13 cellular contexts compared by ENCODE assay signal in genomic region chr17:82583720-82584234, GRCh38.
DNase-seq lines count a peak whose midpoint lies in the region; ATAC-seq and TF ChIP-seq lines count a peak whose summit lies in the region.
"Had no signal": no experiment of that assay in that cellular context is flagged by ENCODE, and none has a peak within 500 bp of the region (broad histone marks: within the 10 kb centered on the region; RNA-seq: fewer than 3 reads in every experiment).

No MANE protein-coding gene starts in this region.

- no peak for TF ChIP-seq CTCF in GM23338 (conservative IDR thresholded peaks at IDR 0.05; ENCODE audit: low read depth in 2 of 2)
- TF ChIP-seq CTCF in lung (IDR thresholded peaks at IDR 0.05; ENCODE audit: control extremely low read depth, extremely low read depth), result no peak

- no peak overlapping the region for H2AFZ ChIP-seq in GM23338

- ATAC-seq in GM23338 (peak; percentile 51), lung (ENCODE audit: insufficient read depth, low FRiP score) (peak; percentile 74), GM21360 (IDR thresholded peaks at IDR 0.05; ENCODE audit: unreplicated experiment) (no peak)

- H3K4me3 ChIP-seq in BLaER1 treated with 17β-estradiol and CSF1 and Interleukin-3, amounts not matched to agents 10 nM and 100 nM, result no peak overlapping the region
- H3K4me3 ChIP-seq in GM23338 (no peak overlapping the region), lung (no peak overlapping the region)
- H3K4me3 ChIP-seq: colonic mucosa had no signal

- peaks cover 4% of the 10 kb centered on the region for H3K27me3 Mint-ChIP-seq in GM23338 (ENCODE audit: insufficient read depth, low read depth, poor library complexity)
- H3K27me3 Mint-ChIP-seq: activated naive CD4-positive, alpha-beta T cell treated with anti-CD3 and anti-CD28 coated beads, Interleukin-2, amount 50 U/mL, for 24 hours had no signal

- peaks cover 4 to 55% (median 32%) of the 10 kb centered on the region in 11 experiments; a peak in 15 of 22 replicates for H4K20me1 ChIP-seq in BLaER1 treated with 17β-estradiol and CSF1 and Interleukin-3, amounts not matched to agents 10 nM and 100 nM
- H4K20me1 ChIP-seq in GM23338 (replicated peaks; ENCODE audit: insufficient read depth), result peaks cover 19% of the 10 kb centered on the region

- H3K79me2 ChIP-seq in GM23338 (replicated peaks; ENCODE audit: insufficient read depth), result peaks cover 13% of the 10 kb centered on the region

- peak overlapping the region in 4 of 11 experiments; percentile 3 to 68 (median 39); a peak in 6 of 22 replicates for H3K27ac ChIP-seq in BLaER1 treated with 17β-estradiol and CSF1 and Interleukin-3, amounts not matched to agents 10 nM and 100 nM
- H3K27ac ChIP-seq in GM23338 (ENCODE audit: low read depth) (no peak overlapping the region), lung (ENCODE audit: low read depth in 1 of 2, low read length in 1 of 2) (peak overlapping the region in 1 of 2 donors; percentile 85)
- H3K27ac ChIP-seq: C4-2B, colonic mucosa had no signal

- DNase-seq in GM23338 (ENCODE audit: low spot score) (no peak), lung (ENCODE audit: low spot score) (peak; percentile 78), HPDE6-E6E7 (ENCODE audit: extremely low spot score) (no peak), glomerular visceral epithelial cell (ENCODE audit: extremely low spot score) (no peak), iPS-NIHi7 (ENCODE audit: extremely low spot score) (no peak)
- peak; percentile 55 for DNase-seq in activated T-helper 9 cell treated with anti-CD3 and anti-CD28 coated beads, Interleukin-2, amount 50 U/mL, for 16 hours (ENCODE audit: low read depth)
- DNase-seq: colonic mucosa, NCI-H2029, SHP77 had no signal

- H3K4me1 Mint-ChIP-seq in GM23338, result no peaks in the 10 kb centered on the region; the same call in 2 of the 3 replicates

- peak overlapping the region in 6 of 11 experiments; percentile 5 to 20 (median 14); a peak in 3 of 22 replicates for H3K4me2 ChIP-seq in BLaER1 treated with 17β-estradiol and CSF1 and Interleukin-3, amounts not matched to agents 10 nM and 100 nM
- H3K4me2 ChIP-seq in GM23338, result no peak overlapping the region

- H3K36me3 ChIP-seq in BLaER1 treated with 17β-estradiol and CSF1 and Interleukin-3, amounts not matched to agents 10 nM and 100 nM, result peaks cover 59 to 82% (median 70%) of the 10 kb centered on the region in 11 experiments
- H3K36me3 ChIP-seq in GM23338 (ENCODE audit: insufficient read depth), result peaks cover 18% of the 10 kb centered on the region
- H3K36me3 ChIP-seq in lung (ENCODE audit: control insufficient read depth in 2 of 2, insufficient read depth in 2 of 2, low read length in 2 of 2), result peaks cover 8 to 34% of the 10 kb centered on the region in 2 donors
- H3K36me3 ChIP-seq: colonic mucosa had no signal

- no peaks in the 10 kb centered on the region for H3K9me2 ChIP-seq in GM23338 (ENCODE audit: insufficient read depth)

- H3F3A ChIP-seq in GM23338 (replicated peaks; ENCODE audit: low read depth), result peaks cover 15% of the 10 kb centered on the region; the same call in 1 of the 2 replicates

- no peaks in the 10 kb centered on the region for H3K9me3 ChIP-seq in BLaER1 treated with 17β-estradiol and CSF1 and Interleukin-3, amounts not matched to agents 10 nM and 100 nM (replicated peaks in 1 of 11)
- no peaks in the 10 kb centered on the region for H3K9me3 ChIP-seq in lung (ENCODE audit: control insufficient read depth in 2 of 2, insufficient read depth in 1 of 2, low read length in 1 of 2)
- H3K9me3 ChIP-seq: colonic mucosa had no signal

- no peak overlapping the region for H3K27ac Mint-ChIP-seq in GM23338
- H3K27ac Mint-ChIP-seq: activated naive CD4-positive, alpha-beta T cell treated with anti-CD3 and anti-CD28 coated beads, Interleukin-2, amount 50 U/mL, for 24 hours had no signal

- peaks cover 68% of the 10 kb centered on the region for H3K36me3 Mint-ChIP-seq in GM23338 (ENCODE audit: low read depth)

- 72 to 84% methylated on average over 28 of the region's 28 CpGs for WGBS in lung, 2 donors

- peak overlapping the region in 2 of 11 experiments; percentile 14 to 18; a peak in 2 of 22 replicates for H3K9ac ChIP-seq in BLaER1 treated with 17β-estradiol and CSF1 and Interleukin-3, amounts not matched to agents 10 nM and 100 nM

- H3K27me3 ChIP-seq in BLaER1 treated with 17β-estradiol and CSF1 and Interleukin-3, amounts not matched to agents 10 nM and 100 nM, result no peaks in the 10 kb centered on the region
- H3K27me3 ChIP-seq in GM23338 (ENCODE audit: insufficient read depth) (no peaks in the 10 kb centered on the region), lung (ENCODE audit: control insufficient read depth, insufficient read depth) (no peaks in the 10 kb centered on the region)
- H3K27me3 ChIP-seq: colonic mucosa had no signal

- H3K9me3 Mint-ChIP-seq in GM23338, result peaks cover 3% of the 10 kb centered on the region; the same call in 1 of the 3 replicates
- H3K9me3 Mint-ChIP-seq: activated naive CD4-positive, alpha-beta T cell treated with anti-CD3 and anti-CD28 coated beads, Interleukin-2, amount 50 U/mL, for 24 hours had no signal

- no peak overlapping the region for H3K4me3 Mint-ChIP-seq in GM23338
- H3K4me3 Mint-ChIP-seq: activated naive CD4-positive, alpha-beta T cell treated with anti-CD3 and anti-CD28 coated beads, Interleukin-2, amount 50 U/mL, for 24 hours had no signal

- peaks cover 41 to 72% (median 59%) of the 10 kb centered on the region in 10 experiments for H3K4me1 ChIP-seq in BLaER1 treated with 17β-estradiol and CSF1 and Interleukin-3, amounts not matched to agents 10 nM and 100 nM
- H3K4me1 ChIP-seq in GM23338 (ENCODE audit: insufficient read depth), result no peaks in the 10 kb centered on the region
- peaks cover 0 to 2% of the 10 kb centered on the region in 2 donors for H3K4me1 ChIP-seq in lung (ENCODE audit: control insufficient read depth in 2 of 2, insufficient read depth in 2 of 2, low read length in 2 of 2)
- H3K4me1 ChIP-seq: colonic mucosa had no signal

TF ChIP-seq in GM23338, 12 proteins besides CTCF, POLR2A, EP300 and RAD21 (continues in another document):
- TF ChIP-seq POLR2AphosphoS5 (IDR thresholded peaks at IDR 0.05; ENCODE audit: low read depth) (no peak), JUNB (IDR thresholded peaks at IDR 0.05; ENCODE audit: unreplicated experiment) (no peak), ETS1 (IDR thresholded peaks at IDR 0.05) (no peak), ZNF331 (CRISPR knock-in tag; IDR thresholded peaks at IDR 0.05; ENCODE audit: low read depth) (no peak), EZH2 (IDR thresholded peaks at IDR 0.05; ENCODE audit: low read depth, unreplicated experiment) (no peak), REST (IDR thresholded peaks at IDR 0.05; ENCODE audit: unreplicated experiment) (no peak), EZH2phosphoT487 (IDR thresholded peaks at IDR 0.05; ENCODE audit: unreplicated experiment) (no peak)

Comparison
In these comparisons a context has a peak if more than half of its experiments do, and no peak if none do; other contexts are left out.
1. DNase-seq: peak in activated T-helper 9 cell treated with anti-CD3 and anti-CD28 coated beads, Interleukin-2, amount 50 U/mL, for 16 hours (single experiment) and lung (single experiment); none in GM23338 (single experiment), HPDE6-E6E7 (single experiment), glomerular visceral epithelial cell (single experiment) and iPS-NIHi7 (single experiment).